ENCODE assay signal across 25 cellular contexts in the genomic region with DNA sequence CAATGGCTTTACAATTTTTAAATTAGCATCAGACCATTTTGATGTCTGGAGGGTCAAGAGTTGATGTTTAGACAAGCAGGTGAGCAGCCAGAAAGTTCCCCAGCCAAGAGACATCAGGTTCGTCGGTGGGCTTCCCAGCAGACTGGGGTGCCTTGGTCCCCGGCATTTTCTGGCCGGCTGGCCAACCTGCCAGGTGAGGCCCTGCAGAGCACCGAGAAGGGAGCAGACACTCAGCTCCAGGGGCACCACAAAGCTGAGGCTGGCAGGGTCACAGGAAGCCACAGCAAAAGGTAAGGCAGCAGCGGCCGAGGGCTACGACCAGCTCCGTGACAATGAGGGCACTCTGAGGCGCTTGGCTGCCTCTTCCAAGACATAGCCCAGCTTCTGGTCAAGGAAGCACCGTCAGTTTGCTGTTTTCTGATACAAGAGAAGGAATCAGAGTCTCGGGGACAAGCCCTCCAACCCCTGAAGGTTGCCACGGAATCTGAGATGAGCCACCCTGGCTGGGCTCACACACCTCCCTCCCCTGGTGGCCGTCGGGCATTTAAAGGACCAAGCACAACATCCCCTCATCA.
DNase-seq lines count a peak whose midpoint lies in the region; ATAC-seq and TF ChIP-seq lines count a peak whose summit lies in the region.
"Had no signal": no experiment of that assay in that cellular context is flagged by ENCODE, and none has a peak within 500 bp of the region (broad histone marks: within the 10 kb centered on the region; RNA-seq: fewer than 3 reads in every experiment).

No MANE protein-coding gene starts in this region.

- no peaks in the 10 kb centered on the region for H3K4me1 ChIP-seq in vagina
- H3K4me1 ChIP-seq in breast epithelium, result no peaks in the 10 kb centered on the region
- H3K4me1 ChIP-seq: A549; BE2C; BLaER1 treated with 17β-estradiol and CSF1 and Interleukin-3, amounts not matched to agents 10 nM and 100 nM; HAP-1 had no signal

- TF ChIP-seq CTCF in glutamatergic neuron (IDR thresholded peaks at IDR 0.05; ENCODE audit: partially characterized antibody, unreplicated experiment) (no peak), osteocyte (IDR thresholded peaks at IDR 0.05) (no peak), vagina (IDR thresholded peaks at IDR 0.05) (no peak), breast epithelium (IDR thresholded peaks at IDR 0.05) (no peak)

- H3K27me3 Mint-ChIP-seq in glutamatergic neuron (ENCODE audit: unreplicated experiment), result peaks cover 9% of the 10 kb centered on the region
- H3K27me3 Mint-ChIP-seq in osteocyte (ENCODE audit: unreplicated experiment), result peaks cover 5% of the 10 kb centered on the region
- peaks cover 26% of the 10 kb centered on the region for H3K27me3 Mint-ChIP-seq in stimulated activated naive CD8-positive, alpha-beta T cell treated with anti-CD3 and anti-CD28 coated beads, Interleukin-15, amount 100 ng/mL, for 72 hours

- H3K9me3 Mint-ChIP-seq in glutamatergic neuron (ENCODE audit: unreplicated experiment) (peaks cover 12% of the 10 kb centered on the region), osteocyte (ENCODE audit: unreplicated experiment) (no peaks in the 10 kb centered on the region)
- H3K9me3 Mint-ChIP-seq in stimulated activated naive CD8-positive, alpha-beta T cell treated with anti-CD3 and anti-CD28 coated beads, Interleukin-15, amount 100 ng/mL, for 72 hours, result no peaks in the 10 kb centered on the region
- H3K9me3 Mint-ChIP-seq: CD4-positive, alpha-beta T cell; CD8-positive, alpha-beta memory T cell; GM23338; HFFc6 had no signal

- H3K36me3 ChIP-seq in vagina (no peaks in the 10 kb centered on the region), breast epithelium (no peaks in the 10 kb centered on the region)
- H3K36me3 ChIP-seq: BE2C; BLaER1 treated with 17β-estradiol and CSF1 and Interleukin-3, amounts not matched to agents 10 nM and 100 nM; HAP-1 had no signal

- no peak overlapping the region for H3K27ac ChIP-seq in vagina
- H3K27ac ChIP-seq in breast epithelium, result no peak overlapping the region
- H3K27ac ChIP-seq: 22Rv1; A549; BLaER1 treated with 17β-estradiol and CSF1 and Interleukin-3, amounts not matched to agents 10 nM and 100 nM had no signal

- H3K4me1 Mint-ChIP-seq in glutamatergic neuron (ENCODE audit: low read depth, unreplicated experiment) (peaks cover 30% of the 10 kb centered on the region), osteocyte (ENCODE audit: unreplicated experiment) (no peaks in the 10 kb centered on the region)
- no peaks in the 10 kb centered on the region for H3K4me1 Mint-ChIP-seq in stimulated activated naive CD8-positive, alpha-beta T cell treated with anti-CD3 and anti-CD28 coated beads, Interleukin-15, amount 100 ng/mL, for 72 hours
- H3K4me1 Mint-ChIP-seq: CD14-positive monocyte; CD8-positive, alpha-beta memory T cell; GM23338 had no signal

- H3K27me3 ChIP-seq in vagina (no peaks in the 10 kb centered on the region), breast epithelium (no peaks in the 10 kb centered on the region)
- H3K27me3 ChIP-seq: BE2C; BLaER1 treated with 17β-estradiol and CSF1 and Interleukin-3, amounts not matched to agents 10 nM and 100 nM had no signal

- no peak for ATAC-seq in stimulated activated naive CD8-positive, alpha-beta T cell treated with anti-CD3 and anti-CD28 coated beads, Interleukin-15, amount 100 ng/mL, for 72 hours
- ATAC-seq: A549, GM12878, GM23338 had no signal

- H3K9me3 ChIP-seq in vagina, result no peaks in the 10 kb centered on the region
- H3K9me3 ChIP-seq in breast epithelium, result no peaks in the 10 kb centered on the region
- H3K9me3 ChIP-seq: A549; BE2C; BLaER1 treated with 17β-estradiol and CSF1 and Interleukin-3, amounts not matched to agents 10 nM and 100 nM; HAP-1 had no signal

- H3K4me3 ChIP-seq in vagina (no peak overlapping the region), breast epithelium (no peak overlapping the region)
- H3K4me3 ChIP-seq: A549; BLaER1 treated with 17β-estradiol and CSF1 and Interleukin-3, amounts not matched to agents 10 nM and 100 nM; GM12878; GM23338; HAP-1 had no signal

- DNase-seq in activated CD8-positive, alpha-beta memory T cell treated with anti-CD3 and anti-CD28 coated beads for 24 hours, result peak; percentile 5
- no peak for DNase-seq in activated CD8-positive, alpha-beta memory T cell treated with anti-CD3 and anti-CD28 coated beads, Interleukin-2, amount 50 U/mL, for 48 hours
- DNase-seq in glutamatergic neuron (no peak), osteocyte (ENCODE audit: extremely low spot score, unreplicated experiment) (peak; percentile 73), vagina (ENCODE audit: extremely low spot score in 2 of 2) (peak; percentile 40 to 47), NCI-H526 treated with DMSO at 0.1 percent for 48 hours (lab: John Stamatoyannopoulos, UW) (no peak), breast epithelium (ENCODE audit: low spot score in 2 of 2) (no peak)
- no peak for DNase-seq in stimulated activated naive CD8-positive, alpha-beta T cell treated with anti-CD3 and anti-CD28 coated beads, Interleukin-15, amount 100 ng/mL, for 72 hours
- DNase-seq: ACHN; AML-193; BE2C; CD4-positive, alpha-beta T cell; CD8-positive, alpha-beta memory T cell; DMS 273 treated with DMSO at 0.1 percent for 48 hours; DMS79; EL; GDM1; HFFc6 had no signal

- H3K36me3 Mint-ChIP-seq in glutamatergic neuron (ENCODE audit: unreplicated experiment), result peaks cover 9% of the 10 kb centered on the region
- H3K36me3 Mint-ChIP-seq in osteocyte (ENCODE audit: unreplicated experiment), result no peaks in the 10 kb centered on the region
- H3K36me3 Mint-ChIP-seq: CD14-positive monocyte had no signal

- intact Hi-C loops in vagina (cut with DNase I) (no loop called here), breast epithelium (cut with DNase I; ENCODE audit: low total_unique reads) (no loop called here)

- TF ChIP-seq POLR2A in vagina (IDR thresholded peaks at IDR 0.05), result no peak
- no peak for TF ChIP-seq POLR2A in breast epithelium (IDR thresholded peaks at IDR 0.05)

- peak overlapping the region; percentile 54 for H3K4me3 Mint-ChIP-seq in glutamatergic neuron (ENCODE audit: unreplicated experiment)
- no peak overlapping the region for H3K4me3 Mint-ChIP-seq in osteocyte (ENCODE audit: unreplicated experiment)
- no peak overlapping the region for H3K4me3 Mint-ChIP-seq in stimulated activated naive CD8-positive, alpha-beta T cell treated with anti-CD3 and anti-CD28 coated beads, Interleukin-15, amount 100 ng/mL, for 72 hours
- H3K4me3 Mint-ChIP-seq: CD14-positive monocyte; CD4-positive, alpha-beta T cell; CD8-positive, alpha-beta memory T cell; GM23338; HFFc6 had no signal

- peak overlapping the region; percentile 80 for H3K27ac Mint-ChIP-seq in glutamatergic neuron (ENCODE audit: unreplicated experiment)
- no peak overlapping the region for H3K27ac Mint-ChIP-seq in osteocyte (ENCODE audit: unreplicated experiment)
- no peak overlapping the region for H3K27ac Mint-ChIP-seq in stimulated activated naive CD8-positive, alpha-beta T cell treated with anti-CD3 and anti-CD28 coated beads, Interleukin-15, amount 100 ng/mL, for 72 hours
- H3K27ac Mint-ChIP-seq: CD14-positive monocyte; CD4-positive, alpha-beta T cell; GM23338; HFFc6 had no signal

Comparison
In these comparisons a context has a peak if more than half of its experiments do, and no peak if none do; other contexts are left out.
1. DNase-seq: peak in activated CD8-positive, alpha-beta memory T cell treated with anti-CD3 and anti-CD28 coated beads for 24 hours (single experiment), osteocyte (single experiment) and vagina (2 of 2); none in activated CD8-positive, alpha-beta memory T cell treated with anti-CD3 and anti-CD28 coated beads, Interleukin-2, amount 50 U/mL, for 48 hours (single experiment), glutamatergic neuron (single experiment), NCI-H526 treated with DMSO at 0.1 percent for 48 hours (single experiment), stimulated activated naive CD8-positive, alpha-beta T cell treated with anti-CD3 and anti-CD28 coated beads, Interleukin-15, amount 100 ng/mL, for 72 hours (0 of 2) and breast epithelium (0 of 2).